1 cellular context compared by ENCODE assay signal in genomic region chr9:133142657-133143592, GRCh38.
TF ChIP-seq lines count a peak whose summit lies in the region.

No MANE protein-coding gene starts in this region.

TF ChIP-seq in K562, 482 proteins besides CTCF, POLR2A, EP300 and RAD21:
- TF ChIP-seq VEZF1 (CRISPR knock-in tag; IDR thresholded peaks at IDR 0.05) = peak; percentile 17; the same call in 1 of the 2 replicates
- peak; percentile 9; the same call in 1 of the 2 replicates for TF ChIP-seq RB1 (IDR thresholded peaks at IDR 0.05; ENCODE audit: low read depth)
- TF ChIP-seq CBFB (CRISPR knock-in tag; IDR thresholded peaks at IDR 0.05) = 0 out of 2 replicates have a peak, but pooled peaks have one; percentile 70
- no peak for TF ChIP-seq NR4A1 (CRISPR knock-in tag; IDR thresholded peaks at IDR 0.05)
- 0 out of 2 replicates have a peak, but pooled peaks have one; percentile 16 for TF ChIP-seq NR4A1 (tag; IDR thresholded peaks at IDR 0.05)
- no peak for TF ChIP-seq AFF4 (CRISPR knock-in tag; IDR thresholded peaks at IDR 0.05)
- TF ChIP-seq MAX (CRISPR knock-in tag; IDR thresholded peaks at IDR 0.05) = peak; percentile 21; the same call in 1 of the 2 replicates
- no peak for TF ChIP-seq HOMEZ (CRISPR knock-in tag; IDR thresholded peaks at IDR 0.05)
- TF ChIP-seq YY1 (IDR thresholded peaks at IDR 0.05; ENCODE audit: borderline replicate concordance in 1 of 3, control insufficient read depth in 1 of 3, extremely low read depth in 1 of 3, insufficient read depth in 3 of 3, insufficient read length in 1 of 3, insufficient replicate concordance in 2 of 3, low read depth in 1 of 3, low read length in 2 of 3) = peak in 1 of 3 experiments; percentile 18
- 0 out of 2 replicates have a peak, but pooled peaks have one; percentile 1 for TF ChIP-seq ZNF395 (CRISPR knock-in tag; IDR thresholded peaks at IDR 0.05)
TF ChIP-seq in K562: peak in this region for 7.
